1 cellular context compared by ENCODE assay signal in the genomic region with DNA sequence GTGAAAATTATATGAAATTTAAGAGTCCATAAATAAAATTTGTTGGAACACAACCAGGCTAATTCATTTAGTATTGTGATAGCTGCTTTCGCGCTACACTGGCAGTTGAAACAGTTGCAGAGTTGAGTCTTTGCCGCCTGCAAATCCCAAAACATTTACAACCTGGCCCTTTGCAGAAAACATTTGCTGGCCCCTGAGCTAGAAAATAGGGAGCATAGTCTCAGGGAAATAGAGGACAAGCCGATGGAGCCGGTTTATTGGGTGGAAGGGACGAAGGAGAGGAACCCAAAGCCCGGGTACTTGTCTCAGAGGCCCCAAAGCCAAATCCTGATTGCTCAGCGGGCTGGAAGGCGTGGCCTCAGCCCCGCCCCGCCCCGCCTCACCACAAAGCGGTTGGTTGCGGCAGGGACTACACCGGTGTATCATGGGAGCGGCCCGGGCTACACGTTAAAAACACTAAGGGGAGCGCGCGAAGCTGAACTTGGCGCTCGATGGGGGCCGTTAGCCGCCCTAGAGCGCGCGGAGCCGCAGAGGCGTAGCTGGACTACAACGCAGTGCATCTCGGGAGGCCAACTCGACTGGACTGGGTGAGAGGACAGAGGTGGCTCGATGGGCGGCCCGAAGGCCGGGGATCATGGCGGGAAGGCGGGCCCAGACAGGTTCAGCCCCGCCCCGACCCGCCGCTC.
TF ChIP-seq lines count a peak whose summit lies in the region.

No MANE protein-coding gene starts in this region.

TF ChIP-seq in HepG2, 621 proteins besides CTCF, POLR2A, EP300 and RAD21 (continued from another document and continues in another):
- TF ChIP-seq ZNF235 (CRISPR knock-in tag; IDR thresholded peaks at IDR 0.05; ENCODE audit: borderline replicate concordance) (peak; percentile 8; the same call in 1 of the 2 replicates), ZNF30 (CRISPR knock-in tag; IDR thresholded peaks at IDR 0.05) (no peak), SETDB1 (CRISPR knock-in tag; IDR thresholded peaks at IDR 0.05; ENCODE audit: borderline replicate concordance) (no peak), CHCHD3 (CRISPR knock-in tag; IDR thresholded peaks at IDR 0.05) (no peak), ZNF547 (CRISPR knock-in tag; IDR thresholded peaks at IDR 0.05) (no peak), ZNF382 (CRISPR knock-in tag; IDR thresholded peaks at IDR 0.05; ENCODE audit: borderline replicate concordance) (no peak), ADNP (CRISPR knock-in tag; IDR thresholded peaks at IDR 0.05) (no peak), MAZ (IDR thresholded peaks at IDR 0.05; ENCODE audit: borderline replicate concordance, low read depth, low read length) (peak; percentile 41; the same call in 1 of the 2 replicates), MAZ (CRISPR knock-in tag; IDR thresholded peaks at IDR 0.05; ENCODE audit: low read depth) (0 out of 2 replicates have a peak, but pooled peaks have one; percentile 12), ZNF777 (CRISPR knock-in tag; IDR thresholded peaks at IDR 0.05) (no peak), NR3C1 (CRISPR knock-in tag; IDR thresholded peaks at IDR 0.05) (no peak), HHEX (CRISPR knock-in tag; IDR thresholded peaks at IDR 0.05) (no peak), ZNF33A (CRISPR knock-in tag; IDR thresholded peaks at IDR 0.05; ENCODE audit: borderline replicate concordance) (no peak), MEF2D (CRISPR knock-in tag; IDR thresholded peaks at IDR 0.05) (peak; percentile 52; the same call in 1 of the 2 replicates), MZF1 (CRISPR knock-in tag; IDR thresholded peaks at IDR 0.05; ENCODE audit: borderline replicate concordance) (no peak), NBN (conservative IDR thresholded peaks at IDR 0.05) (no peak), SYNCRIP (IDR thresholded peaks at IDR 0.05; ENCODE audit: insufficient read depth, low read depth, low read length) (no peak), REXO4 (CRISPR knock-in tag; IDR thresholded peaks at IDR 0.05; ENCODE audit: borderline replicate concordance) (no peak), TAF1 (CRISPR knock-in tag; IDR thresholded peaks at IDR 0.05) (peak; percentile 52; the same call in 1 of the 2 replicates), YEATS2 (CRISPR knock-in tag; IDR thresholded peaks at IDR 0.05; ENCODE audit: borderline replicate concordance) (peak; percentile 83), ZNF296 (CRISPR knock-in tag; conservative IDR thresholded peaks at IDR 0.05) (no peak), ZNF7 (CRISPR knock-in tag; IDR thresholded peaks at IDR 0.05) (no peak), PHF21A (CRISPR knock-in tag; IDR thresholded peaks at IDR 0.05) (peak; percentile 91; the same call in 1 of the 2 replicates), KLF6 (CRISPR knock-in tag; IDR thresholded peaks at IDR 0.05) (no peak), NCOA1 (CRISPR knock-in tag; IDR thresholded peaks at IDR 0.05) (no peak), HOXD1 (CRISPR knock-in tag; IDR thresholded peaks at IDR 0.05) (no peak; the same call in 1 of the 2 replicates), ERF (CRISPR knock-in tag; IDR thresholded peaks at IDR 0.05) (peak; percentile 61; the same call in 1 of the 2 replicates), ZNF383 (CRISPR knock-in tag; IDR thresholded peaks at IDR 0.05; ENCODE audit: borderline replicate concordance) (no peak), ZNF251 (CRISPR knock-in tag; IDR thresholded peaks at IDR 0.05) (no peak), NFE2L2 (IDR thresholded peaks at IDR 0.05; ENCODE audit: low read length) (no peak), RNF2 (conservative IDR thresholded peaks at IDR 0.05; ENCODE audit: low read depth) (no peak), TOPORS (CRISPR knock-in tag; IDR thresholded peaks at IDR 0.05) (no peak), PITX1 (CRISPR knock-in tag; IDR thresholded peaks at IDR 0.05) (peak; percentile 38; the same call in 1 of the 2 replicates), ZNF75D (CRISPR knock-in tag; IDR thresholded peaks at IDR 0.05; ENCODE audit: borderline replicate concordance) (no peak), PHF5A (CRISPR knock-in tag; IDR thresholded peaks at IDR 0.05; ENCODE audit: low read depth, unreplicated experiment) (peak; percentile 38), KDM1A (CRISPR knock-in tag; IDR thresholded peaks at IDR 0.05) (no peak), ZNF776 (CRISPR knock-in tag; IDR thresholded peaks at IDR 0.05) (0 out of 2 replicates have a peak, but pooled peaks have one; percentile 17), ZSCAN31 (CRISPR knock-in tag; IDR thresholded peaks at IDR 0.05; ENCODE audit: low read depth) (no peak; the same call in 1 of the 2 replicates), ZNF749 (CRISPR knock-in tag; IDR thresholded peaks at IDR 0.05; ENCODE audit: borderline replicate concordance) (peak; percentile 22; the same call in 1 of the 2 replicates), IRX3 (CRISPR knock-in tag; IDR thresholded peaks at IDR 0.05; ENCODE audit: borderline replicate concordance, low read depth) (no peak), MED8 (CRISPR knock-in tag; IDR thresholded peaks at IDR 0.05; ENCODE audit: insufficient replicate concordance) (no peak), ZNF552 (CRISPR knock-in tag; IDR thresholded peaks at IDR 0.05; ENCODE audit: borderline replicate concordance) (no peak)
- TF ChIP-seq, protein P1, sequence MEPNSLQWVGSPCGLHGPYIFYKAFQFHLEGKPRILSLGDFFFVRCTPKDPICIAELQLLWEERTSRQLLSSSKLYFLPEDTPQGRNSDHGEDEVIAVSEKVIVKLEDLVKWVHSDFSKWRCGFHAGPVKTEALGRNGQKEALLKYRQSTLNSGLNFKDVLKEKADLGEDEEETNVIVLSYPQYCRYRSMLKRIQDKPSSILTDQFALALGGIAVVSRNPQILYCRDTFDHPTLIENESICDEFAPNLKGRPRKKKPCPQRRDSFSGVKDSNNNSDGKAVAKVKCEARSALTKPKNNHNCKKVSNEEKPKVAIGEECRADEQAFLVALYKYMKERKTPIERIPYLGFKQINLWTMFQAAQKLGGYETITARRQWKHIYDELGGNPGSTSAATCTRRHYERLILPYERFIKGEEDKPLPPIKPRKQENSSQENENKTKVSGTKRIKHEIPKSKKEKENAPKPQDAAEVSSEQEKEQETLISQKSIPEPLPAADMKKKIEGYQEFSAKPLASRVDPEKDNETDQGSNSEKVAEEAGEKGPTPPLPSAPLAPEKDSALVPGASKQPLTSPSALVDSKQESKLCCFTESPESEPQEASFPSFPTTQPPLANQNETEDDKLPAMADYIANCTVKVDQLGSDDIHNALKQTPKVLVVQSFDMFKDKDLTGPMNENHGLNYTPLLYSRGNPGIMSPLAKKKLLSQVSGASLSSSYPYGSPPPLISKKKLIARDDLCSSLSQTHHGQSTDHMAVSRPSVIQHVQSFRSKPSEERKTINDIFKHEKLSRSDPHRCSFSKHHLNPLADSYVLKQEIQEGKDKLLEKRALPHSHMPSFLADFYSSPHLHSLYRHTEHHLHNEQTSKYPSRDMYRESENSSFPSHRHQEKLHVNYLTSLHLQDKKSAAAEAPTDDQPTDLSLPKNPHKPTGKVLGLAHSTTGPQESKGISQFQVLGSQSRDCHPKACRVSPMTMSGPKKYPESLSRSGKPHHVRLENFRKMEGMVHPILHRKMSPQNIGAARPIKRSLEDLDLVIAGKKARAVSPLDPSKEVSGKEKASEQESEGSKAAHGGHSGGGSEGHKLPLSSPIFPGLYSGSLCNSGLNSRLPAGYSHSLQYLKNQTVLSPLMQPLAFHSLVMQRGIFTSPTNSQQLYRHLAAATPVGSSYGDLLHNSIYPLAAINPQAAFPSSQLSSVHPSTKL (CRISPR knock-in tag; IDR thresholded peaks at IDR 0.05), result peak; percentile 36; the same call in 1 of the 2 replicates
- TF ChIP-seq, protein P2, sequence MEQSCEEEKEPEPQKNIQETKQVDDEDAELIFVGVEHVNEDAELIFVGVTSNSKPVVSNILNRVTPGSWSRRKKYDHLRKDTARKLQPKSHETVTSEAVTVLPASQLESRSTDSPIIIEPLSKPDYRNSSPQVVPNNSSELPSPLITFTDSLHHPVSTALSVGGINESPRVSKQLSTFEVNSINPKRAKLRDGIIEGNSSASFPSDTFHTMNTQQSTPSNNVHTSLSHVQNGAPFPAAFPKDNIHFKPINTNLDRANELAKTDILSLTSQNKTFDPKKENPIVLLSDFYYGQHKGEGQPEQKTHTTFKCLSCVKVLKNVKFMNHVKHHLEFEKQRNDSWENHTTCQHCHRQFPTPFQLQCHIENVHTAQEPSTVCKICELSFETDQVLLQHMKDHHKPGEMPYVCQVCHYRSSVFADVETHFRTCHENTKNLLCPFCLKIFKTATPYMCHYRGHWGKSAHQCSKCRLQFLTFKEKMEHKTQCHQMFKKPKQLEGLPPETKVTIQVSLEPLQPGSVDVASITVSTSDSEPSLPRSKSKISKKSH (CRISPR knock-in tag; IDR thresholded peaks at IDR 0.05; ENCODE audit: borderline replicate concordance), result no peak; the same call in 1 of the 2 replicates
- TF ChIP-seq, protein P3, sequence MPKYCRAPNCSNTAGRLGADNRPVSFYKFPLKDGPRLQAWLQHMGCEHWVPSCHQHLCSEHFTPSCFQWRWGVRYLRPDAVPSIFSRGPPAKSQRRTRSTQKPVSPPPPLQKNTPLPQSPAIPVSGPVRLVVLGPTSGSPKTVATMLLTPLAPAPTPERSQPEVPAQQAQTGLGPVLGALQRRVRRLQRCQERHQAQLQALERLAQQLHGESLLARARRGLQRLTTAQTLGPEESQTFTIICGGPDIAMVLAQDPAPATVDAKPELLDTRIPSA (CRISPR knock-in tag; IDR thresholded peaks at IDR 0.05; ENCODE audit: borderline replicate concordance), result no peak
- TF ChIP-seq, protein P4, sequence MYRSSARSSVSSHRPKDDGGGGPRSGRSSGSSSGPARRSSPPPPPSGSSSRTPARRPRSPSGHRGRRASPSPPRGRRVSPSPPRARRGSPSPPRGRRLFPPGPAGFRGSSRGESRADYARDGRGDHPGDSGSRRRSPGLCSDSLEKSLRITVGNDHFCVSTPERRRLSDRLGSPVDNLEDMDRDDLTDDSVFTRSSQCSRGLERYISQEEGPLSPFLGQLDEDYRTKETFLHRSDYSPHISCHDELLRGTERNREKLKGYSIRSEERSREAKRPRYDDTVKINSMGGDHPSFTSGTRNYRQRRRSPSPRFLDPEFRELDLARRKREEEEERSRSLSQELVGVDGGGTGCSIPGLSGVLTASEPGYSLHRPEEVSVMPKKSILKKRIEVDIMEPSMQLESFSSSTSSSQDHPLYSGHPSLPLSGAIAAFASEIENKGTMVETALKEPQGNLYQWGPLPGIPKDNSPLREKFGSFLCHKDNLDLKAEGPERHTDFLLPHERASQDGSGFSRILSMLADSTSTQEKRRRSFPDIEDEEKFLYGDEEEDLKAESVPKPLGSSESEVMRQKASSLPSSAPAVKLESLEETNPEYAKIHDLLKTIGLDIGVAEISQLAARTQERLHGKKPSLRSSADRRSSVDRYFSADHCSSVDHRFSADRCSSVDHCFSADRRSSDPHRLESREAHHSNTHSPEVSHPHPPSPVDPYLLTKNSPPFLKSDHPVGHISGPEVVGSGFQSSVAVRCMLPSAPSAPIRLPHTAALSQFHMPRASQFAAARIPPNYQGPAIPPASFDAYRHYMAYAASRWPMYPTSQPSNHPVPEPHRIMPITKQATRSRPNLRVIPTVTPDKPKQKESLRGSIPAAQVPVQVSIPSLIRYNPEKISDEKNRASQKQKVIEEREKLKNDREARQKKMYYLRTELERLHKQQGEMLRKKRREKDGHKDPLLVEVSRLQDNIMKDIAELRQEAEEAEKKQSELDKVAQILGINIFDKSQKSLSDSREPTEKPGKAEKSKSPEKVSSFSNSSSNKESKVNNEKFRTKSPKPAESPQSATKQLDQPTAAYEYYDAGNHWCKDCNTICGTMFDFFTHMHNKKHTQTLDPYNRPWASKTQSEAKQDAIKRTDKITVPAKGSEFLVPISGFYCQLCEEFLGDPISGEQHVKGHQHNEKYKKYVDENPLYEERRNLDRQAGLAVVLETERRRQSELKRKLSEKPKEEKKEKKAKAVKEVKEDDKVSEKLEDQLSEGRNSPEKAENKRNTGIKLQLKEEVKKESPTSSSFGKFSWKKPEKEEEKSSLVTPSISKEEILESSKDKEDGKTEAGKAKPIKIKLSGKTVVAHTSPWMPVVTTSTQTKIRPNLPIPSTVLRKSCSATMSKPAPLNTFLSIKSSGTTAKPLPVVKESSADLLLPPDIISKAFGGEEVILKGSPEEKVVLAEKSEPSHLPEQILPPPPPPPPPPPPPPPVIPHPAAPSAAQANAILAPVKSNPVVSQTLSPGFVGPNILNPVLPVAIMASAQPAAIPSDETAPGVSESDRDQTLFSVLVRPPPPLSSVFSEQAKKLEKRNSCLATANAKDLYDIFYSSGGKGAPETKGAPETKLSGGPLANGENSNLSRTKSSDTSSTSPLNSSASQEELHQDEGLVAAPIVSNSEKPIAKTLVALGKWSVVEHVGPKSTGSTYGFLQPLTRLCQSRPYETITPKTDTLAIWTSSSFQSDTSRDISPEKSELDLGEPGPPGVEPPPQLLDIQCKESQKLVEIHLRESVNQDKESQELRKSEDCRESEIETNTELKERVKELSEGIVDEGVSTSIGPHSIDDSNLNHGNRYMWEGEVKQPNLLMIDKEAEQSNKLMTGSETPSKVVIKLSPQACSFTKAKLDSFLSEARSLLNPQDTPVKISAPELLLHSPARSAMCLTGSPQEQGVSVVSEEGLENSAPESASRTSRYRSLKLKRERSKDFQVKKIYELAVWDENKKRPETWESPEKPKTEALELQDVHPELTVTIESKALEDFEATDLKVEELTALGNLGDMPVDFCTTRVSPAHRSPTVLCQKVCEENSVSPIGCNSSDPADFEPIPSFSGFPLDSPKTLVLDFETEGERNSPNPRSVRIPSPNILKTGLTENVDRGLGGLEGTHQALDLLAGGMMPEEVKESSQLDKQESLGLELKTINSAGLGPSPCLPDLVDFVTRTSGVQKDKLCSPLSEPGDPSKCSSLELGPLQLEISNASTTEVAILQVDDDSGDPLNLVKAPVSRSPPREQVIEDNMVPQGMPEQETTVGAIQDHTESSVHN (CRISPR knock-in tag; IDR thresholded peaks at IDR 0.05), result no peak
- TF ChIP-seq, protein P5, sequence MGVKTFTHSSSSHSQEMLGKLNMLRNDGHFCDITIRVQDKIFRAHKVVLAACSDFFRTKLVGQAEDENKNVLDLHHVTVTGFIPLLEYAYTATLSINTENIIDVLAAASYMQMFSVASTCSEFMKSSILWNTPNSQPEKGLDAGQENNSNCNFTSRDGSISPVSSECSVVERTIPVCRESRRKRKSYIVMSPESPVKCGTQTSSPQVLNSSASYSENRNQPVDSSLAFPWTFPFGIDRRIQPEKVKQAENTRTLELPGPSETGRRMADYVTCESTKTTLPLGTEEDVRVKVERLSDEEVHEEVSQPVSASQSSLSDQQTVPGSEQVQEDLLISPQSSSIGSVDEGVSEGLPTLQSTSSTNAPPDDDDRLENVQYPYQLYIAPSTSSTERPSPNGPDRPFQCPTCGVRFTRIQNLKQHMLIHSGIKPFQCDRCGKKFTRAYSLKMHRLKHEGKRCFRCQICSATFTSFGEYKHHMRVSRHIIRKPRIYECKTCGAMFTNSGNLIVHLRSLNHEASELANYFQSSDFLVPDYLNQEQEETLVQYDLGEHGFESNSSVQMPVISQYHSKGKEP (CRISPR knock-in tag; IDR thresholded peaks at IDR 0.05), result no peak
- TF ChIP-seq, protein P6, sequence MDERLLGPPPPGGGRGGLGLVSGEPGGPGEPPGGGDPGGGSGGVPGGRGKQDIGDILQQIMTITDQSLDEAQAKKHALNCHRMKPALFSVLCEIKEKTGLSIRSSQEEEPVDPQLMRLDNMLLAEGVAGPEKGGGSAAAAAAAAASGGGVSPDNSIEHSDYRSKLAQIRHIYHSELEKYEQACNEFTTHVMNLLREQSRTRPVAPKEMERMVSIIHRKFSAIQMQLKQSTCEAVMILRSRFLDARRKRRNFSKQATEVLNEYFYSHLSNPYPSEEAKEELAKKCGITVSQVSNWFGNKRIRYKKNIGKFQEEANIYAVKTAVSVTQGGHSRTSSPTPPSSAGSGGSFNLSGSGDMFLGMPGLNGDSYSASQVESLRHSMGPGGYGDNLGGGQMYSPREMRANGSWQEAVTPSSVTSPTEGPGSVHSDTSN (CRISPR knock-in tag; IDR thresholded peaks at IDR 0.05), result no peak
